25 cellular contexts compared by ENCODE assay signal in the genomic region with DNA sequence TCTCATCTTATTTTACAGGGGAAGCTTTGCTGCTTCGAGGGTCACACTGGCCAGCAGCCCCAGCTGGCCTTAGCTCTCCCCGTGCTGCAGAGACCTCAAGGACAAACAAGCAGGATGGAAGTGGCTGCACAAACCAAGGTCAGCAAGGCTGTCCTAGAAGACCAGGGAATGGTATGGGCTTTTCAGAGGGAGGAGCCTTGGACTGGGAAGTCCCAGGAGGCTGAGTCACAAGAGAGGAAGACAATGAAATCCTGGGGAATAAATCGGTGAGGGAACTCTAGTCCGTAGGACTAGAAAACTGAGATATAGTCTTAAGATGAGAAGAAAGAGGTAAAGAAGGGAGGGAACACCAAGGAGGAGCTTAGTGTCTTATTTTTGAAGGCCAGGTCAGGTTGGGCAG. TPM values are rescaled to one million over a fixed set of nuclear protein-coding genes. Genes with fewer than 3 reads are reported as not detected.
DNase-seq lines count a peak whose midpoint lies in the region; ATAC-seq and TF ChIP-seq lines count a peak whose summit lies in the region.
"Had no signal": no experiment of that assay in that cellular context is flagged by ENCODE, and none has a peak within 500 bp of the region (broad histone marks: within the 10 kb centered on the region; RNA-seq: fewer than 3 reads in every experiment).

No MANE protein-coding gene starts in this region.

- no peaks in the 10 kb centered on the region for H3K36me3 ChIP-seq in CD4-positive, CD25-positive, alpha-beta regulatory T cell (ENCODE audit: control insufficient read depth, insufficient read depth, low read length)
- H3K36me3 ChIP-seq: SJCRH30 had no signal

- no peak for TF ChIP-seq CTCF in epithelial cell of esophagus (IDR thresholded peaks at IDR 0.05; ENCODE audit: insufficient read depth, low read depth, low read length, missing control alignments)
- TF ChIP-seq CTCF in nephron progenitor cell (IDR thresholded peaks at IDR 0.05): no peak

- peak overlapping the region; percentile 18 to 45 (median 27) for H3K27ac Mint-ChIP-seq in CD4-positive, CD25-positive, alpha-beta regulatory T cell
- peak overlapping the region; percentile 40 for H3K27ac Mint-ChIP-seq in nephron progenitor cell
- H3K27ac Mint-ChIP-seq: CD8-positive, alpha-beta T cell had no signal

- H3K4me1 Mint-ChIP-seq in CD4-positive, CD25-positive, alpha-beta regulatory T cell: peaks cover 12 to 35% (median 17%) of the 10 kb centered on the region in 4 donors
- H3K4me1 Mint-ChIP-seq in nephron progenitor cell: peaks cover 10% of the 10 kb centered on the region

- H3K4me3 ChIP-seq in CD4-positive, CD25-positive, alpha-beta regulatory T cell (ENCODE audit: low read depth, low read length): no peak overlapping the region
- H3K4me3 ChIP-seq in epithelial cell of esophagus (ENCODE audit: low read length): no peak overlapping the region
- H3K4me3 ChIP-seq: A549, SJCRH30 had no signal

- ATAC-seq in CD4-positive, CD25-positive, alpha-beta regulatory T cell (ENCODE audit: low read depth in 2 of 2): no peak
- ATAC-seq in HG03571 (IDR thresholded peaks at IDR 0.05; ENCODE audit: unreplicated experiment): no peak
- no peak for ATAC-seq in HG03159 (IDR thresholded peaks at IDR 0.05; ENCODE audit: unreplicated experiment)
- ATAC-seq in GM18511 (IDR thresholded peaks at IDR 0.05; ENCODE audit: unreplicated experiment): no peak
- ATAC-seq: A549; CD8-positive, alpha-beta T cell; PC-3; Right ventricle myocardium inferior had no signal

- no peak overlapping the region for H3K4me3 Mint-ChIP-seq in CD4-positive, CD25-positive, alpha-beta regulatory T cell
- H3K4me3 Mint-ChIP-seq in nephron progenitor cell: no peak overlapping the region
- H3K4me3 Mint-ChIP-seq: CD8-positive, alpha-beta T cell had no signal

- DNase-seq in CD4-positive, CD25-positive, alpha-beta regulatory T cell: no peak
- peak; percentile 23 for DNase-seq in ELR (ENCODE audit: low read depth)
- peak; percentile 20 for DNase-seq in epithelial cell of esophagus (ENCODE audit: low read depth)
- no peak for DNase-seq in nephron progenitor cell
- DNase-seq: AML-193; C1 segment of cervical spinal cord; Calu3; CD8-positive, alpha-beta T cell; DMS79 treated with DMSO at 0.1 percent for 48 hours; IMR-90; KG1; MM.1S; NCI-H2029; NCI-H446 treated with DMSO at 0.1 percent for 48 hours; NCI-H526; NCI-H82; NK-92 treated with Interleukin-12 subunit alpha and Interleukin-12 subunit beta, amount 100 ng/mL, for 24 hours; PC-3; SJCRH30 had no signal

- H3K9me3 Mint-ChIP-seq in CD4-positive, CD25-positive, alpha-beta regulatory T cell: peaks cover 0 to 11% (median 2%) of the 10 kb centered on the region in 7 donors
- H3K9me3 Mint-ChIP-seq in nephron progenitor cell: peaks cover 3% of the 10 kb centered on the region

- no peaks in the 10 kb centered on the region for H3K9me3 ChIP-seq in CD4-positive, CD25-positive, alpha-beta regulatory T cell (ENCODE audit: control insufficient read depth in 2 of 2, low read length in 2 of 2)
- H3K9me3 ChIP-seq: A549 had no signal

- no peaks in the 10 kb centered on the region for H3K27me3 ChIP-seq in CD4-positive, CD25-positive, alpha-beta regulatory T cell (ENCODE audit: control insufficient read depth, insufficient read depth, low read length)
- H3K27me3 ChIP-seq: SJCRH30 had no signal

- H3K27ac ChIP-seq in CD4-positive, CD25-positive, alpha-beta regulatory T cell (ENCODE audit: insufficient read depth, low read length, poor library complexity, severe bottlenecking): no peak overlapping the region
- H3K27ac ChIP-seq: A549, SJCRH30 had no signal

- H3K4me1 ChIP-seq in CD4-positive, CD25-positive, alpha-beta regulatory T cell (ENCODE audit: control insufficient read depth, insufficient read depth, low read length, poor library complexity, severe bottlenecking): peaks cover 18% of the 10 kb centered on the region
- H3K4me1 ChIP-seq: A549, SJCRH30 had no signal

- peaks cover 3% of the 10 kb centered on the region for H3K36me3 Mint-ChIP-seq in CD4-positive, CD25-positive, alpha-beta regulatory T cell
- H3K36me3 Mint-ChIP-seq in nephron progenitor cell (ENCODE audit: low read depth): no peaks in the 10 kb centered on the region
- H3K36me3 Mint-ChIP-seq: CD8-positive, alpha-beta T cell had no signal

- H3K27me3 Mint-ChIP-seq in CD4-positive, CD25-positive, alpha-beta regulatory T cell: peaks cover 5% of the 10 kb centered on the region
- no peaks in the 10 kb centered on the region for H3K27me3 Mint-ChIP-seq in nephron progenitor cell (ENCODE audit: low read depth, poor library complexity)

RNA-seq across cellular contexts. Expression of a gene that starts 15.7 kb away (rescaled TPM):
- 2.2 TPM for total RNA-seq in CD4-positive, CD25-positive, alpha-beta regulatory T cell
- polyA plus RNA-seq in CD4-positive, CD25-positive, alpha-beta regulatory T cell: 1 to 10 TPM; 2.1 to 5.2 (median 3.8) TPM
- total RNA-seq: CD8-positive, alpha-beta T cell; G401; IMR-90; Right ventricle myocardium inferior had no signal

Comparison
In these comparisons a context has a peak if more than half of its experiments do, and no peak if none do; other contexts are left out.
1. DNase-seq: peak in ELR (single experiment) and epithelial cell of esophagus (single experiment); none in CD4-positive, CD25-positive, alpha-beta regulatory T cell (0 of 3) and nephron progenitor cell (single experiment).